ENCODE assay signal across 6 cellular contexts in the genomic region with DNA sequence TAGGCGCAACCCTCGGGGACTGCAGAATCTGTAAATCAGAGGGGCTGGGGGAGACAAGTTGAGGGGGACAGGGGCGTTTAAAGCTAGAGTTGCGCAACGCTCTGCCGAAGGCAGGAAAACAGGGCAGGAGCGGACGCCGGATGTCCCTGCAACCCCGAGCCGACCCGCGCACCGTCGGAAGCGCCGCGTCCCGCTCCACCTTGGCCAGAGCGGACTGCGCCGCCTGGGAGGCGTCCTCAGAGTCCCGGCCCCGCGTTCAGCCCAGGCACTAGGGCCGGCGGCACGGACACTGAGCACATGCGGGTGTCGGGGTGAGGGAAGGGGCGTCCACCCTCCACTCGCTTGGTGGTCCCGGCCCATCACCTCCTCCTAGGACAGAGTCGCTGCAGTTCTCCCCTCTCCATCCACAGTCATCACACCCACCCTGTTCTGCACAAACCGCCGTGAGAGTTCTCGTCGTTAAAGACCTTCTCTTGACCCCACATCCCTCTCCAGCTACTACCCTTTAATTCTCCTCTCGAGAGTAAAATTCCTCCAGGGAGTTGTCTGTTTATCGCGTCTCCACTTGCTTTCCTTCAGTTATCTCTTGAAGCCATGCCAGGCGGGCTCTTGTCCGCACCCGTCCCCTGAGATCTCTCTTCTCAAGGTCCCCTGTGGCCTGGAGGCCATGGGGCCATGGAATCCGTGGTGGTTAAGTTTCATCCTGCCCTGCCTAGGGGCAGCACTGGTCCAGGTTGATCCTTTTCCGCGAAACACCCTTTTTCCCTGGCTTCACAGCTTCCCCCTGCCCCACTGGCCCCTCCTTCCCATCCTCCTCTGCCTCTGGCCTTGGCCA. TPM values are rescaled to one million over a fixed set of nuclear protein-coding genes. Genes with fewer than 3 reads are reported as not detected.
DNase-seq lines count a peak whose midpoint lies in the region; ATAC-seq and TF ChIP-seq lines count a peak whose summit lies in the region.

No MANE protein-coding gene starts in this region.

- H3K27me3 Mint-ChIP-seq in stimulated activated memory B cell treated with anti-CD40 and anti-IgM and Interleukin-4, amounts not matched to agents 10 μg/mL and 1 μg/mL and 100 μg/mL, for 72 hours, result peaks cover 12% of the 10 kb centered on the region

- peaks cover 23% of the 10 kb centered on the region for H3K36me3 ChIP-seq in IMR-90 (ENCODE audit: control insufficient read depth, insufficient read depth, low read length)

- H3K23ac ChIP-seq in IMR-90 (ENCODE audit: low read depth, low read length), result peak overlapping the region; percentile 92

- H4K5ac ChIP-seq in IMR-90 (ENCODE audit: low read depth, low read length), result peak overlapping the region; percentile 10; the same call in 1 of the 2 replicates

- peak overlapping the region; percentile 96 for H2AK5ac ChIP-seq in IMR-90 (ENCODE audit: low read depth, low read length)

- peak overlapping the region; percentile 75 for H3K4me3 Mint-ChIP-seq in stimulated activated memory B cell treated with anti-CD40 and anti-IgM and Interleukin-4, amounts not matched to agents 10 μg/mL and 1 μg/mL and 100 μg/mL, for 72 hours

- in situ Hi-C loops in IMR-90 (cut with MboI; ENCODE audit: low sequenced_read_pairs), result no loop called here

- peak overlapping the region; percentile 93 for H4K91ac ChIP-seq in IMR-90 (ENCODE audit: insufficient read depth, low read depth, low read length)

- H3K18ac ChIP-seq in IMR-90 (ENCODE audit: low read depth, low read length), result peak overlapping the region; percentile 48; the same call in 1 of the 2 replicates

- TF ChIP-seq CTCF in AG10803 (conservative IDR thresholded peaks at IDR 0.05; ENCODE audit: low read length) (no peak), IMR-90 (conservative IDR thresholded peaks at IDR 0.05; ENCODE audit: low read depth, low read length) (no peak)

- peak overlapping the region; percentile 75 to 92 for H4K8ac ChIP-seq in IMR-90 (ENCODE audit: low read depth in 2 of 2, low read length in 2 of 2)

- CTCF ChIA-PET in IMR-90 (lab: Yijun Ruan, JAX), result interaction anchor here (1.0 kb wide), 2 partner anchors 94 to 97 kb away, joined by 3 to 4 read pairs; a partner anchor contains a TSS

- peaks cover 38% of the 10 kb centered on the region for H4K20me1 ChIP-seq in IMR-90 (ENCODE audit: insufficient read depth, low read length)

- H2BK20ac ChIP-seq in IMR-90 (ENCODE audit: low read depth, low read length), result peak overlapping the region; percentile 33; the same call in 1 of the 2 replicates

- BruUV-seq in IMR-90 (replicated peaks; lab: Mats Ljungman, UMichigan), result no TSS peak

- no peaks in the 10 kb centered on the region for H3K27me3 ChIP-seq in IMR-90 (ENCODE audit: control insufficient read depth, insufficient read depth, low read length)

- H3K9me1 ChIP-seq in IMR-90 (ENCODE audit: insufficient read depth, low read length), result peaks cover 8% of the 10 kb centered on the region

- DNase-seq in AG10803 (ENCODE audit: low read depth) (no peak), IMR-90 (no peak), erythroblast (lab: John Stamatoyannopoulos, UW) (peak; percentile 82 to 89)

- peak overlapping the region; percentile 80 for H2BK5ac ChIP-seq in IMR-90 (ENCODE audit: low read depth, low read length, poor library complexity, severe bottlenecking)

- H3K9me3 ChIP-seq in IMR-90 (ENCODE audit: control insufficient read depth, insufficient read depth, low read length), result no peaks in the 10 kb centered on the region

- H3K36me3 Mint-ChIP-seq in stimulated activated memory B cell treated with anti-CD40 and anti-IgM and Interleukin-4, amounts not matched to agents 10 μg/mL and 1 μg/mL and 100 μg/mL, for 72 hours, result peaks cover 8% of the 10 kb centered on the region

- peak overlapping the region; percentile 78 for H3K9ac ChIP-seq in IMR-90 (ENCODE audit: low read depth, low read length)

- dilution Hi-C loops in IMR-90 (cut with HindIII; ENCODE audit: low sequenced_read_pairs, unreplicated experiment), result no loop called here

- H2BK120ac ChIP-seq in IMR-90 (ENCODE audit: low read depth, low read length), result peak overlapping the region; percentile 87

- peaks cover 34% of the 10 kb centered on the region for H3K4me1 ChIP-seq in IMR-90 (ENCODE audit: control insufficient read depth, insufficient read depth, low read length)

- POLR2A ChIA-PET in IMR-90 (lab: Charles Lee; ENCODE audit: unreplicated experiment), result interaction anchor here (0.6 to 1.3 kb wide), 4 partner anchors 19 to 72 kb away, joined by 3 to 4 read pairs (median 4); a partner anchor contains a TSS

- TF ChIP-seq POLR2A in IMR-90 (IDR thresholded peaks at IDR 0.05; ENCODE audit: low read depth, low read length), result no peak
- no peak for TF ChIP-seq POLR2A in erythroblast (IDR thresholded peaks at IDR 0.05; ENCODE audit: low read length)

- H3K4me2 ChIP-seq in IMR-90 (ENCODE audit: low read depth, low read length), result peak overlapping the region; percentile 78

- peaks cover 86% of the 10 kb centered on the region for H3K4me1 Mint-ChIP-seq in stimulated activated memory B cell treated with anti-CD40 and anti-IgM and Interleukin-4, amounts not matched to agents 10 μg/mL and 1 μg/mL and 100 μg/mL, for 72 hours

- H3K14ac ChIP-seq in IMR-90 (replicated peaks; ENCODE audit: low read depth, low read length), result peak overlapping the region; percentile 97

- H2BK15ac ChIP-seq in IMR-90 (ENCODE audit: low read depth, low read length), result peak overlapping the region; percentile 96; the same call in 1 of the 3 replicates

- H2AK9ac ChIP-seq in IMR-90 (replicated peaks; ENCODE audit: low read depth, low read length, poor library complexity), result peak overlapping the region; percentile 100

- H3K4me3 ChIP-seq in AG10803 (ENCODE audit: low read length) (peak overlapping the region; percentile 69), IMR-90 (ENCODE audit: insufficient read depth, low read depth, low read length) (peak overlapping the region; percentile 45)

- intact Hi-C loops in IMR-90 (cut with micrococcal nuclease), result no loop called here

- H3K4ac ChIP-seq in IMR-90 (ENCODE audit: low read depth, low read length), result peak overlapping the region; percentile 99

- peak overlapping the region; percentile 45 for H3K27ac Mint-ChIP-seq in stimulated activated memory B cell treated with anti-CD40 and anti-IgM and Interleukin-4, amounts not matched to agents 10 μg/mL and 1 μg/mL and 100 μg/mL, for 72 hours

- H3K56ac ChIP-seq in IMR-90 (ENCODE audit: extremely low read depth, insufficient read depth, low read length), result peak overlapping the region; percentile 92

- no peaks in the 10 kb centered on the region for H3K9me3 Mint-ChIP-seq in stimulated activated memory B cell treated with anti-CD40 and anti-IgM and Interleukin-4, amounts not matched to agents 10 μg/mL and 1 μg/mL and 100 μg/mL, for 72 hours

- peak overlapping the region; percentile 87 for H3K27ac ChIP-seq in IMR-90 (ENCODE audit: insufficient read depth, low read length)

- H3K79me1 ChIP-seq in IMR-90 (ENCODE audit: low read depth in 1 of 2, low read length in 2 of 2), result peaks cover 17 to 43% of the 10 kb centered on the region in 2 experiments

- peak overlapping the region; percentile 91 for H2AFZ ChIP-seq in IMR-90 (replicated peaks; ENCODE audit: low read length, poor library complexity)

- WGBS in IMR-90 (ENCODE audit: extremely low coverage in 2 of 2, insufficient read length in 1 of 2), 2 experiments, result 65% methylated on average over 9 of the region's 48 CpGs; no CpG with 5 or more reads in 1 of the 2 experiments

- TF ChIP-seq RAD21 in IMR-90 (IDR thresholded peaks at IDR 0.05; ENCODE audit: low read length), result no peak

- ATAC-seq in IMR-90 (ENCODE audit: low read depth) (no peak), GM21367 (IDR thresholded peaks at IDR 0.05; ENCODE audit: unreplicated experiment) (no peak), GM18511 (IDR thresholded peaks at IDR 0.05; ENCODE audit: unreplicated experiment) (no peak)
- ATAC-seq in stimulated activated memory B cell treated with anti-CD40 and anti-IgM and Interleukin-4, amounts not matched to agents 10 μg/mL and 1 μg/mL and 100 μg/mL, for 72 hours, result no peak

TF ChIP-seq in IMR-90, 13 proteins besides CTCF, POLR2A, EP300 and RAD21:
- TF ChIP-seq CEBPB (IDR thresholded peaks at IDR 0.05; ENCODE audit: low read depth, low read length), result peak; percentile 97
- TF ChIP-seq FOS (IDR thresholded peaks at IDR 0.05; ENCODE audit: low read depth, low read length), result no peak

RNA-seq across cellular contexts. Expression of a gene that starts 0.8 kb away (rescaled TPM):
- 70.4 and 72.5 TPM in 2 replicates for total RNA-seq in IMR-90 (2012; rRNA removed)
- 534 and 574 TPM in 2 replicates for polyA plus RNA-seq in IMR-90 (2012; rRNA removed)
- 252 and 588 TPM in 2 replicates for polyA plus RNA-seq in IMR-90 (2012; cell fraction: cytosol; rRNA removed)
- 1,535 and 3,107 TPM in 2 replicates for polyA plus RNA-seq in IMR-90 (2012; cell fraction: nucleus; rRNA removed; ENCODE audit: low replicate concordance)

RNA-seq across cellular contexts. Expression of a gene that starts 11.4 kb away (rescaled TPM):
- total RNA-seq in IMR-90 (2012; rRNA removed), result 0.54 and 0.56 TPM in 2 replicates
- 3.6 and 3.9 TPM in 2 replicates for polyA plus RNA-seq in IMR-90 (2012; rRNA removed)
- polyA plus RNA-seq in IMR-90 (2012; cell fraction: cytosol; rRNA removed), result 0.49 and 1.3 TPM in 2 replicates
- 20.3 and 32.4 TPM in 2 replicates for polyA plus RNA-seq in IMR-90 (2012; cell fraction: nucleus; rRNA removed; ENCODE audit: low replicate concordance)

RNA-seq across cellular contexts. Expression of a gene that starts 18.5 kb away (rescaled TPM):
- 130 and 141 TPM in 2 replicates for total RNA-seq in IMR-90 (2012; rRNA removed)
- polyA plus RNA-seq in IMR-90 (2012; rRNA removed), result 160 and 170 TPM in 2 replicates
- polyA plus RNA-seq in IMR-90 (2012; cell fraction: cytosol; rRNA removed), result 124 and 130 TPM in 2 replicates
- 358 and 582 TPM in 2 replicates for polyA plus RNA-seq in IMR-90 (2012; cell fraction: nucleus; rRNA removed; ENCODE audit: low replicate concordance)

RNA-seq across cellular contexts. Expression of a gene that starts 24.8 kb away (rescaled TPM):
- total RNA-seq in IMR-90 (2012; rRNA removed), result 122 and 212 TPM in 2 replicates
- 187 and 235 TPM in 2 replicates for polyA plus RNA-seq in IMR-90 (2012; rRNA removed)
- polyA plus RNA-seq in IMR-90 (2012; cell fraction: cytosol; rRNA removed), result 150 and 193 TPM in 2 replicates
- polyA plus RNA-seq in IMR-90 (2012; cell fraction: nucleus; rRNA removed; ENCODE audit: low replicate concordance), result 786 and 1,481 TPM in 2 replicates

RNA-seq across cellular contexts. Expression of a gene that starts 51.6 kb away (rescaled TPM):
- 1.1 TPM in 2 replicates for total RNA-seq in IMR-90 (2012; rRNA removed)
- polyA plus RNA-seq in IMR-90 (2012; rRNA removed), result 10.1 and 13.6 TPM in 2 replicates
- polyA plus RNA-seq in IMR-90 (2012; cell fraction: cytosol; rRNA removed), result 11.9 and 36.3 TPM in 2 replicates
- polyA plus RNA-seq in IMR-90 (2012; cell fraction: nucleus; rRNA removed; ENCODE audit: low replicate concordance), result 12.9 and 42.6 TPM in 2 replicates

Comparison
In these comparisons a context has a peak if more than half of its experiments do, and no peak if none do; other contexts are left out.
1. DNase-seq: peak in erythroblast (2 of 2); none in AG10803 (single experiment) and IMR-90 (single experiment).